In genomic region chr5:77947051-77947428, GRCh38 we compare ENCODE assay signal across 19 cellular contexts.
"Had no signal": no experiment of that assay in that cellular context is flagged by ENCODE, and none has a peak within 500 bp of the region (broad histone marks: within the 10 kb centered on the region; RNA-seq: fewer than 3 reads in every experiment).

No MANE protein-coding gene starts in this region.

- H3K27me3 ChIP-seq: tibial nerve had no signal

- ATAC-seq: activated CD8-positive, alpha-beta memory T cell treated with anti-CD3 and anti-CD28 coated beads, Interleukin-2, amount 10 ng/mL, durations not matched to agents 7 days and 5 days; effector memory CD8-positive, alpha-beta T cell; right cardiac atrium; stimulated activated naive CD8-positive, alpha-beta T cell treated with anti-CD3 and anti-CD28 coated beads, Interleukin-15, Interleukin-2, amounts not matched to agents 100 U/mL and 50 U/mL, for 24 hours; WTC11 had no signal

- DNase-seq: activated CD4-positive, alpha-beta memory T cell treated with anti-CD3 and anti-CD28 coated beads, Interleukin-2, amount 10 ng/mL, durations not matched to agents 7 days and 5 days; activated CD4-positive, alpha-beta T cell treated with anti-CD3 and anti-CD28 coated beads for 4 hours; activated CD8-positive, alpha-beta memory T cell treated with anti-CD3 and anti-CD28 coated beads, Interleukin-2, amount 10 ng/mL, durations not matched to agents 7 days and 5 days; activated naive CD4-positive, alpha-beta T cell; activated naive CD8-positive, alpha-beta T cell treated with anti-CD3 and anti-CD28 coated beads for 36 hours; amniotic stem cell; effector memory CD8-positive, alpha-beta T cell; esophagus squamous epithelium; immature natural killer cell; kidney glomerular epithelial cell; left ventricle myocardium inferior; occipital lobe; right cardiac atrium; stimulated activated CD4-positive, alpha-beta T cell treated with anti-CD3 and anti-CD28 coated beads, Interleukin-2, amount 100 ng/mL, for 24 hours; stimulated activated naive CD8-positive, alpha-beta T cell treated with anti-CD3 and anti-CD28 coated beads, Interleukin-15, Interleukin-2, amounts not matched to agents 100 U/mL and 50 U/mL, for 24 hours had no signal

- H3K4me3 ChIP-seq: cardiac muscle cell, esophagus squamous epithelium, left ventricle myocardium inferior, prostate gland, tibial nerve had no signal

- H3K27ac ChIP-seq: cardiac muscle cell, esophagus squamous epithelium, left ventricle myocardium inferior, prostate gland, tibial nerve had no signal

- H3K36me3 ChIP-seq: cardiac muscle cell, esophagus squamous epithelium, left ventricle myocardium inferior, prostate gland, tibial nerve had no signal

- H3K9me3 ChIP-seq: esophagus squamous epithelium, left ventricle myocardium inferior, prostate gland, tibial nerve had no signal

- H3K4me1 ChIP-seq: esophagus squamous epithelium, left ventricle myocardium inferior, prostate gland, tibial nerve had no signal
